In genomic region chr11:61139391-61139790, GRCh38 we compare ENCODE assay signal across 29 cellular contexts. TPM values are rescaled to one million over a fixed set of nuclear protein-coding genes. Genes with fewer than 3 reads are reported as not detected.
DNase-seq lines count a peak whose midpoint lies in the region; ATAC-seq and TF ChIP-seq lines count a peak whose summit lies in the region.
"Had no signal": no experiment of that assay in that cellular context is flagged by ENCODE, and none has a peak within 500 bp of the region (broad histone marks: within the 10 kb centered on the region; RNA-seq: fewer than 3 reads in every experiment).

No MANE protein-coding gene starts in this region.

- H3K79me2 ChIP-seq in osteoblast (ENCODE audit: insufficient read depth, low read length) = peaks cover 46% of the 10 kb centered on the region

- H3K4me2 ChIP-seq in osteoblast (ENCODE audit: insufficient read depth, low read length) = peak overlapping the region; percentile 72

- 64 to 65% methylated on average over 6 of the region's 6 CpGs for WGBS in lower leg skin, 2 donors

- H4K20me1 ChIP-seq in osteoblast (ENCODE audit: insufficient read depth, low read length) = peaks cover 57% of the 10 kb centered on the region

- H3K9me3 ChIP-seq in left ventricle myocardium inferior (replicated peaks) (no peaks in the 10 kb centered on the region), osteoblast (ENCODE audit: low read depth, low read length) (no peaks in the 10 kb centered on the region), upper lobe of right lung (no peaks in the 10 kb centered on the region)
- H3K9me3 ChIP-seq: ascending aorta, esophagus squamous epithelium, stomach, thyroid gland had no signal

- peaks cover 7% of the 10 kb centered on the region for H3K36me3 ChIP-seq in left ventricle myocardium inferior
- peaks cover 15% of the 10 kb centered on the region for H3K36me3 ChIP-seq in osteoblast (ENCODE audit: insufficient read depth, low read length)
- H3K36me3 ChIP-seq in upper lobe of right lung = peaks cover 5% of the 10 kb centered on the region
- H3K36me3 ChIP-seq: thyroid gland had no signal

- no peak for TF ChIP-seq POLR2A in lower leg skin (IDR thresholded peaks at IDR 0.05)

- ATAC-seq in Right ventricle myocardium inferior = no peak
- no peak for ATAC-seq in upper lobe of right lung
- ATAC-seq in GM18873 (IDR thresholded peaks at IDR 0.05; ENCODE audit: low FRiP score, unreplicated experiment) = no peak
- ATAC-seq: activated naive CD4-positive, alpha-beta T cell treated with anti-CD3 and anti-CD28 coated beads, Interleukin-2, amount 50 U/mL, for 72 hours; CD8-positive, alpha-beta T cell had no signal

- H3K4me3 ChIP-seq in left ventricle myocardium inferior = peak overlapping the region; percentile 12
- H3K4me3 ChIP-seq in coronary artery = peak overlapping the region; percentile 31
- H3K4me3 ChIP-seq in osteoblast (ENCODE audit: insufficient read depth, low read length) = peak overlapping the region; percentile 23
- H3K4me3 ChIP-seq in upper lobe of right lung = no peak overlapping the region
- H3K4me3 ChIP-seq in lower leg skin (ENCODE audit: low read depth, poor library complexity, severe bottlenecking) = no peak overlapping the region
- H3K4me3 ChIP-seq: ascending aorta, esophagus squamous epithelium, stomach, thyroid gland had no signal

- TF ChIP-seq CTCF in left ventricle myocardium inferior (IDR thresholded peaks at IDR 0.05; ENCODE audit: borderline replicate concordance) = no peak
- no peak for TF ChIP-seq CTCF in coronary artery (IDR thresholded peaks at IDR 0.05)
- TF ChIP-seq CTCF in osteoblast (IDR thresholded peaks at IDR 0.05; ENCODE audit: extremely low read depth, low read depth, low read length) = no peak
- no peak for TF ChIP-seq CTCF in upper lobe of right lung (IDR thresholded peaks at IDR 0.05)
- TF ChIP-seq CTCF in lower leg skin (IDR thresholded peaks at IDR 0.05) = no peak

- H3K4me1 ChIP-seq in left ventricle myocardium inferior = peaks cover 47% of the 10 kb centered on the region
- peaks cover 32% of the 10 kb centered on the region for H3K4me1 ChIP-seq in osteoblast (ENCODE audit: insufficient read depth, low read length)
- peaks cover 20% of the 10 kb centered on the region for H3K4me1 ChIP-seq in upper lobe of right lung

- no peak overlapping the region for H2AFZ ChIP-seq in osteoblast (ENCODE audit: low read length)

- H3K27me3 ChIP-seq in left ventricle myocardium inferior (ENCODE audit: low read depth) (no peaks in the 10 kb centered on the region), osteoblast (ENCODE audit: insufficient read depth, low read length) (no peaks in the 10 kb centered on the region), upper lobe of right lung (no peaks in the 10 kb centered on the region)
- H3K27me3 ChIP-seq: ascending aorta, esophagus squamous epithelium, stomach, thyroid gland had no signal

- intact Hi-C loops in left ventricle myocardium inferior (cut with micrococcal nuclease) (no loop called here), Right ventricle myocardium inferior (cut with DNase I) (no loop called here), upper lobe of right lung (cut with DNase I) (no loop called here), lower leg skin (cut with DNase I; ENCODE audit: low total_unique reads) (loop anchor here (10.0 kb wide), 1 partner anchor 295 kb away; the partner anchor contains the start of gene CCDC86)

- no peak for DNase-seq in left ventricle myocardium inferior
- no peak for DNase-seq in Right ventricle myocardium inferior (ENCODE audit: missing footprints)
- DNase-seq in coronary artery (ENCODE audit: low spot score) = no peak
- peak; percentile 54 for DNase-seq in osteoblast (ENCODE audit: insufficient read length, low spot score, missing footprints)
- DNase-seq in upper lobe of right lung = peak; percentile 16
- no peak for DNase-seq in lower leg skin (ENCODE audit: low spot score in 2 of 2)
- DNase-seq in activated naive CD4-positive, alpha-beta T cell treated with Interleukin-2 at 50 U/mL for 16 hours = no peak
- DNase-seq: 8988T; activated CD4-positive, alpha-beta T cell treated with anti-CD3 and anti-CD28 coated beads, Interleukin-2, amount 50 U/mL, for 4 hours; activated CD4-positive, CD25-positive, alpha-beta regulatory T cell; AML-193; CD8-positive, alpha-beta T cell; central memory CD4-positive, alpha-beta T cell; esophagus squamous epithelium; NCI-H1105; NCI-H2029; NCI-H345; NCI-H774; stomach; thyroid gland had no signal

- H3K27ac ChIP-seq in left ventricle myocardium inferior (replicated peaks) (peak overlapping the region; percentile 34), coronary artery (peak overlapping the region in 1 of 2 donors; percentile 61), osteoblast (ENCODE audit: low read depth, low read length) (peak overlapping the region; percentile 2), upper lobe of right lung (no peak overlapping the region)
- H3K27ac ChIP-seq: esophagus squamous epithelium, thyroid gland had no signal

RNA-seq across cellular contexts. Expression of gene VPS37C, which starts 21.8 kb away (rescaled TPM):
- 15.8 TPM for total RNA-seq in left ventricle myocardium inferior
- total RNA-seq in Right ventricle myocardium inferior = 16.5 TPM
- total RNA-seq in osteoblast = 16.8 and 19.2 TPM in 2 replicates
- 30.2 TPM for total RNA-seq in upper lobe of right lung
- total RNA-seq in lower leg skin = 10 to 100 TPM; 19.6 to 27.6 (median 26.7) TPM

RNA-seq across cellular contexts. Expression of gene CD5, which starts 37.1 kb away (rescaled TPM):
- total RNA-seq in left ventricle myocardium inferior = 0.30 TPM
- not detected for total RNA-seq in Right ventricle myocardium inferior
- total RNA-seq in osteoblast = not detected in 2 replicates
- total RNA-seq in upper lobe of right lung = 2.5 TPM
- under 1 TPM; 0.08 to 0.88 (median 0.38) TPM for total RNA-seq in lower leg skin
- total RNA-seq: dermis microvascular lymphatic vessel endothelial cell, H7, M059J, neural crest cell, progenitor cell of endocrine pancreas, SK-MEL-5 had no signal

Comparison
In these comparisons a context has a peak if more than half of its experiments do, and no peak if none do; other contexts are left out.
1. DNase-seq: peak in osteoblast (single experiment) and upper lobe of right lung (single experiment); none in left ventricle myocardium inferior (single experiment), Right ventricle myocardium inferior (single experiment), coronary artery (single experiment), lower leg skin (0 of 2) and activated naive CD4-positive, alpha-beta T cell treated with Interleukin-2 at 50 U/mL for 16 hours (single experiment).
2. H3K4me3 ChIP-seq: peak in left ventricle myocardium inferior (single experiment), coronary artery (single experiment) and osteoblast (single experiment); none in upper lobe of right lung (single experiment) and lower leg skin (single experiment).